In genomic region chr2:3001595-3002184, GRCh38 we compare ENCODE assay signal across 1 cellular context.
TF ChIP-seq lines count a peak whose summit lies in the region.

No MANE protein-coding gene starts in this region.

TF ChIP-seq in K562, 482 proteins besides CTCF, POLR2A, EP300 and RAD21 (continued from another document):
- TF ChIP-seq, protein P1, sequence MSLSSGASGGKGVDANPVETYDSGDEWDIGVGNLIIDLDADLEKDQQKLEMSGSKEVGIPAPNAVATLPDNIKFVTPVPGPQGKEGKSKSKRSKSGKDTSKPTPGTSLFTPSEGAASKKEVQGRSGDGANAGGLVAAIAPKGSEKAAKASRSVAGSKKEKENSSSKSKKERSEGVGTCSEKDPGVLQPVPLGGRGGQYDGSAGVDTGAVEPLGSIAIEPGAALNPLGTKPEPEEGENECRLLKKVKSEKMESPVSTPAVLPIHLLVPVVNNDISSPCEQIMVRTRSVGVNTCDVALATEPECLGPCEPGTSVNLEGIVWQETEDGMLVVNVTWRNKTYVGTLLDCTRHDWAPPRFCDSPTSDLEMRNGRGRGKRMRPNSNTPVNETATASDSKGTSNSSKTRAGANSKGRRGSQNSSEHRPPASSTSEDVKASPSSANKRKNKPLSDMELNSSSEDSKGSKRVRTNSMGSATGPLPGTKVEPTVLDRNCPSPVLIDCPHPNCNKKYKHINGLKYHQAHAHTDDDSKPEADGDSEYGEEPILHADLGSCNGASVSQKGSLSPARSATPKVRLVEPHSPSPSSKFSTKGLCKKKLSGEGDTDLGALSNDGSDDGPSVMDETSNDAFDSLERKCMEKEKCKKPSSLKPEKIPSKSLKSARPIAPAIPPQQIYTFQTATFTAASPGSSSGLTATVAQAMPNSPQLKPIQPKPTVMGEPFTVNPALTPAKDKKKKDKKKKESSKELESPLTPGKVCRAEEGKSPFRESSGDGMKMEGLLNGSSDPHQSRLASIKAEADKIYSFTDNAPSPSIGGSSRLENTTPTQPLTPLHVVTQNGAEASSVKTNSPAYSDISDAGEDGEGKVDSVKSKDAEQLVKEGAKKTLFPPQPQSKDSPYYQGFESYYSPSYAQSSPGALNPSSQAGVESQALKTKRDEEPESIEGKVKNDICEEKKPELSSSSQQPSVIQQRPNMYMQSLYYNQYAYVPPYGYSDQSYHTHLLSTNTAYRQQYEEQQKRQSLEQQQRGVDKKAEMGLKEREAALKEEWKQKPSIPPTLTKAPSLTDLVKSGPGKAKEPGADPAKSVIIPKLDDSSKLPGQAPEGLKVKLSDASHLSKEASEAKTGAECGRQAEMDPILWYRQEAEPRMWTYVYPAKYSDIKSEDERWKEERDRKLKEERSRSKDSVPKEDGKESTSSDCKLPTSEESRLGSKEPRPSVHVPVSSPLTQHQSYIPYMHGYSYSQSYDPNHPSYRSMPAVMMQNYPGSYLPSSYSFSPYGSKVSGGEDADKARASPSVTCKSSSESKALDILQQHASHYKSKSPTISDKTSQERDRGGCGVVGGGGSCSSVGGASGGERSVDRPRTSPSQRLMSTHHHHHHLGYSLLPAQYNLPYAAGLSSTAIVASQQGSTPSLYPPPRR (CRISPR knock-in tag; IDR thresholded peaks at IDR 0.05; ENCODE audit: borderline replicate concordance), result no peak
- TF ChIP-seq, protein P2, sequence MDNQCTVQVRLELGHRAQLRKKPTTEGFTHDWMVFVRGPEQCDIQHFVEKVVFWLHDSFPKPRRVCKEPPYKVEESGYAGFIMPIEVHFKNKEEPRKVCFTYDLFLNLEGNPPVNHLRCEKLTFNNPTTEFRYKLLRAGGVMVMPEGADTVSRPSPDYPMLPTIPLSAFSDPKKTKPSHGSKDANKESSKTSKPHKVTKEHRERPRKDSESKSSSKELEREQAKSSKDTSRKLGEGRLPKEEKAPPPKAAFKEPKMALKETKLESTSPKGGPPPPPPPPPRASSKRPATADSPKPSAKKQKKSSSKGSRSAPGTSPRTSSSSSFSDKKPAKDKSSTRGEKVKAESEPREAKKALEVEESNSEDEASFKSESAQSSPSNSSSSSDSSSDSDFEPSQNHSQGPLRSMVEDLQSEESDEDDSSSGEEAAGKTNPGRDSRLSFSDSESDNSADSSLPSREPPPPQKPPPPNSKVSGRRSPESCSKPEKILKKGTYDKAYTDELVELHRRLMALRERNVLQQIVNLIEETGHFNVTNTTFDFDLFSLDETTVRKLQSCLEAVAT (IDR thresholded peaks at IDR 0.05), result no peak
- TF ChIP-seq ATF2 (CRISPR knock-in tag; IDR thresholded peaks at IDR 0.05) (no peak), MEIS2 (IDR thresholded peaks at IDR 0.05; ENCODE audit: partially characterized antibody) (no peak)
- TF ChIP-seq, protein P3, sequence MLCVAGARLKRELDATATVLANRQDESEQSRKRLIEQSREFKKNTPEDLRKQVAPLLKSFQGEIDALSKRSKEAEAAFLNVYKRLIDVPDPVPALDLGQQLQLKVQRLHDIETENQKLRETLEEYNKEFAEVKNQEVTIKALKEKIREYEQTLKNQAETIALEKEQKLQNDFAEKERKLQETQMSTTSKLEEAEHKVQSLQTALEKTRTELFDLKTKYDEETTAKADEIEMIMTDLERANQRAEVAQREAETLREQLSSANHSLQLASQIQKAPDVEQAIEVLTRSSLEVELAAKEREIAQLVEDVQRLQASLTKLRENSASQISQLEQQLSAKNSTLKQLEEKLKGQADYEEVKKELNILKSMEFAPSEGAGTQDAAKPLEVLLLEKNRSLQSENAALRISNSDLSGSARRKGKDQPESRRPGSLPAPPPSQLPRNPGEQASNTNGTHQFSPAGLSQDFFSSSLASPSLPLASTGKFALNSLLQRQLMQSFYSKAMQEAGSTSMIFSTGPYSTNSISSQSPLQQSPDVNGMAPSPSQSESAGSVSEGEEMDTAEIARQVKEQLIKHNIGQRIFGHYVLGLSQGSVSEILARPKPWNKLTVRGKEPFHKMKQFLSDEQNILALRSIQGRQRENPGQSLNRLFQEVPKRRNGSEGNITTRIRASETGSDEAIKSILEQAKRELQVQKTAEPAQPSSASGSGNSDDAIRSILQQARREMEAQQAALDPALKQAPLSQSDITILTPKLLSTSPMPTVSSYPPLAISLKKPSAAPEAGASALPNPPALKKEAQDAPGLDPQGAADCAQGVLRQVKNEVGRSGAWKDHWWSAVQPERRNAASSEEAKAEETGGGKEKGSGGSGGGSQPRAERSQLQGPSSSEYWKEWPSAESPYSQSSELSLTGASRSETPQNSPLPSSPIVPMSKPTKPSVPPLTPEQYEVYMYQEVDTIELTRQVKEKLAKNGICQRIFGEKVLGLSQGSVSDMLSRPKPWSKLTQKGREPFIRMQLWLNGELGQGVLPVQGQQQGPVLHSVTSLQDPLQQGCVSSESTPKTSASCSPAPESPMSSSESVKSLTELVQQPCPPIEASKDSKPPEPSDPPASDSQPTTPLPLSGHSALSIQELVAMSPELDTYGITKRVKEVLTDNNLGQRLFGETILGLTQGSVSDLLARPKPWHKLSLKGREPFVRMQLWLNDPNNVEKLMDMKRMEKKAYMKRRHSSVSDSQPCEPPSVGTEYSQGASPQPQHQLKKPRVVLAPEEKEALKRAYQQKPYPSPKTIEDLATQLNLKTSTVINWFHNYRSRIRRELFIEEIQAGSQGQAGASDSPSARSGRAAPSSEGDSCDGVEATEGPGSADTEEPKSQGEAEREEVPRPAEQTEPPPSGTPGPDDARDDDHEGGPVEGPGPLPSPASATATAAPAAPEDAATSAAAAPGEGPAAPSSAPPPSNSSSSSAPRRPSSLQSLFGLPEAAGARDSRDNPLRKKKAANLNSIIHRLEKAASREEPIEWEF (CRISPR knock-in tag; IDR thresholded peaks at IDR 0.05), result no peak
